11 cellular contexts compared by ENCODE assay signal in the genomic region with DNA sequence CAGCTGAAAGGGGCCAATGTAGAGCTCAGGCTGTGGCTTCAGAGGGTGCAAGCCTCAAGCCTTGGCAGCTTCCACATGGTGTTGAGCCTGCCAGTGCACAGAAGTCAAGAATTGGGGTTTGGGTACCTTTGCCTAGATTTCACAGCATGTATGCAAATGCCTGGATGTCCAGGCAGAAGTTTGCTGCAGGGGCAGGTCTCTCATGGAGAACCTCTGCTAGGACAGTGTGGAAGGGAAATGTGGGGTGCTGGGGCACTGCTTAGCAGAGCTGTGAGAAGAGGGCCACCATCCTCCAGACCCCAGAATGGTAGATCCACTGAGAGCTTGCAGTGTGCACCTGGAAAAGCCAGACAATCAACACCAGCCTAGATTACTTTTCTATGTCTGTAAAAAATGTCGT. TPM values are rescaled to one million over a fixed set of nuclear protein-coding genes. Genes with fewer than 3 reads are reported as not detected.
"Had no signal": no experiment of that assay in that cellular context is flagged by ENCODE, and none has a peak within 500 bp of the region (broad histone marks: within the 10 kb centered on the region; RNA-seq: fewer than 3 reads in every experiment).

No MANE protein-coding gene starts in this region.

RNA-seq across cellular contexts. Expression of a gene that starts 9.2 kb away (rescaled TPM):
- total RNA-seq: OCI-LY7, PC-3, PC-9, Peyer's patch, Right ventricle myocardium inferior, Right ventricle myocardium superior, RPMI7951, SJCRH30, SJSA1, SK-MEL-5 had no signal
- polyA plus RNA-seq: SK-N-SH had no signal

RNA-seq across cellular contexts. Expression of a gene that starts 14.0 kb away (rescaled TPM):
- total RNA-seq: Right ventricle myocardium inferior, RPMI7951, SK-MEL-5 had no signal
